In the genomic region with DNA sequence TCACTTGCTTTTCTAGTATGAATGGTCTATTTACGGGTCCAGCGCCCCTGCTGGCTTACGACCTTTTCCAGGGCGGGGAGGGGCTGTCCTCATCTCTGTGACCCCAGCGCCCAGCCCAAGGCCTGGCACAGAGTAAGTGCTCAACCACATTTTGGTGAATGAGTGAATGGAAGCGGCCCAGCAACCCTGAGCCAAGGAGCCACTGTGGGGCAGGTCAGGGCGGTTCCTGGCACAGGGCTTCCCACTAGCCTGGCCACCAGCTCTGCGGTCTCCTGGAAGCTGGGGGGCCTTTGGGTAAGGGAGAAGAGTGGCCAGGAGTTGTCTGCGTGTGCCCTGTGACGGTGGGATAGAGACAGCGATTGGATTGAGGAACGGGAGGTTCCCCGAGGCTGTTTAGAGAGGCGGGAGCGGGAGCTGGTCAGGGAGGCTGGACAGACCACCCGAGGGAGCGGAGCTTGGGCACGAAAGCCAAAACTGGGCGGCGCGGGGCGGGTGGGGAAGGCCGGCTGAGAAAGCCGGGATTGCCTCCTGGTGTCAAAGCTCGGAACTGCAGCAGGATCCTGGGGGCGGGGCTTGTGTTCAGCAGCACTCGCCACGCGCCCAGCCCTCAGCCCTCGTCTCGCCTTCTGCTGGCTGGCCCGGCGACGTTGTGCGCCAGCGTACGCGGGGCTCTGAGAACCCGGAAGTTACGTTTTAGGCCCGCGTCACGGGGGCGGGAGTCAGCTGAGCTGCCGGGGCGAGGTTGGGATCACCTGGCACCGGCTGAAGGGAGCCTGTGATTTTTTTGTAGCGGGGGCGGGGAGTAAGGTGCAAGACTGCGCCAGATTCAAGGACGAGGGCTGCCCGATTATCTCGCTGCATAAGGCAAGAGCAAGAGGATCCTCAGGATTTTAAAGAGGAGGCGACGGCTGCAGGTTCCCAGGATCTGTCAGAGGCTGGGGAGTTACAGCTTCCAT, we compare ENCODE assay signal across 1 cellular context.
A peak's percentile ranks its signal among the peaks of the same experiment; 100 is the strongest.
TF ChIP-seq lines count a peak whose summit lies in the region.

A gene with protein sequence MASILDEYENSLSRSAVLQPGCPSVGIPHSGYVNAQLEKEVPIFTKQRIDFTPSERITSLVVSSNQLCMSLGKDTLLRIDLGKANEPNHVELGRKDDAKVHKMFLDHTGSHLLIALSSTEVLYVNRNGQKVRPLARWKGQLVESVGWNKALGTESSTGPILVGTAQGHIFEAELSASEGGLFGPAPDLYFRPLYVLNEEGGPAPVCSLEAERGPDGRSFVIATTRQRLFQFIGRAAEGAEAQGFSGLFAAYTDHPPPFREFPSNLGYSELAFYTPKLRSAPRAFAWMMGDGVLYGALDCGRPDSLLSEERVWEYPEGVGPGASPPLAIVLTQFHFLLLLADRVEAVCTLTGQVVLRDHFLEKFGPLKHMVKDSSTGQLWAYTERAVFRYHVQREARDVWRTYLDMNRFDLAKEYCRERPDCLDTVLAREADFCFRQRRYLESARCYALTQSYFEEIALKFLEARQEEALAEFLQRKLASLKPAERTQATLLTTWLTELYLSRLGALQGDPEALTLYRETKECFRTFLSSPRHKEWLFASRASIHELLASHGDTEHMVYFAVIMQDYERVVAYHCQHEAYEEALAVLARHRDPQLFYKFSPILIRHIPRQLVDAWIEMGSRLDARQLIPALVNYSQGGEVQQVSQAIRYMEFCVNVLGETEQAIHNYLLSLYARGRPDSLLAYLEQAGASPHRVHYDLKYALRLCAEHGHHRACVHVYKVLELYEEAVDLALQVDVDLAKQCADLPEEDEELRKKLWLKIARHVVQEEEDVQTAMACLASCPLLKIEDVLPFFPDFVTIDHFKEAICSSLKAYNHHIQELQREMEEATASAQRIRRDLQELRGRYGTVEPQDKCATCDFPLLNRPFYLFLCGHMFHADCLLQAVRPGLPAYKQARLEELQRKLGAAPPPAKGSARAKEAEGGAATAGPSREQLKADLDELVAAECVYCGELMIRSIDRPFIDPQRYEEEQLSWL (plus strand): TSS at position 718 of the 956 bp plus-strand sequence. CDS start 319 bp downstream, outside the sequence.

TF ChIP-seq in K562, 482 proteins besides CTCF, POLR2A, EP300 and RAD21 (continued from another document and continues in another):
- TF ChIP-seq, protein P1, sequence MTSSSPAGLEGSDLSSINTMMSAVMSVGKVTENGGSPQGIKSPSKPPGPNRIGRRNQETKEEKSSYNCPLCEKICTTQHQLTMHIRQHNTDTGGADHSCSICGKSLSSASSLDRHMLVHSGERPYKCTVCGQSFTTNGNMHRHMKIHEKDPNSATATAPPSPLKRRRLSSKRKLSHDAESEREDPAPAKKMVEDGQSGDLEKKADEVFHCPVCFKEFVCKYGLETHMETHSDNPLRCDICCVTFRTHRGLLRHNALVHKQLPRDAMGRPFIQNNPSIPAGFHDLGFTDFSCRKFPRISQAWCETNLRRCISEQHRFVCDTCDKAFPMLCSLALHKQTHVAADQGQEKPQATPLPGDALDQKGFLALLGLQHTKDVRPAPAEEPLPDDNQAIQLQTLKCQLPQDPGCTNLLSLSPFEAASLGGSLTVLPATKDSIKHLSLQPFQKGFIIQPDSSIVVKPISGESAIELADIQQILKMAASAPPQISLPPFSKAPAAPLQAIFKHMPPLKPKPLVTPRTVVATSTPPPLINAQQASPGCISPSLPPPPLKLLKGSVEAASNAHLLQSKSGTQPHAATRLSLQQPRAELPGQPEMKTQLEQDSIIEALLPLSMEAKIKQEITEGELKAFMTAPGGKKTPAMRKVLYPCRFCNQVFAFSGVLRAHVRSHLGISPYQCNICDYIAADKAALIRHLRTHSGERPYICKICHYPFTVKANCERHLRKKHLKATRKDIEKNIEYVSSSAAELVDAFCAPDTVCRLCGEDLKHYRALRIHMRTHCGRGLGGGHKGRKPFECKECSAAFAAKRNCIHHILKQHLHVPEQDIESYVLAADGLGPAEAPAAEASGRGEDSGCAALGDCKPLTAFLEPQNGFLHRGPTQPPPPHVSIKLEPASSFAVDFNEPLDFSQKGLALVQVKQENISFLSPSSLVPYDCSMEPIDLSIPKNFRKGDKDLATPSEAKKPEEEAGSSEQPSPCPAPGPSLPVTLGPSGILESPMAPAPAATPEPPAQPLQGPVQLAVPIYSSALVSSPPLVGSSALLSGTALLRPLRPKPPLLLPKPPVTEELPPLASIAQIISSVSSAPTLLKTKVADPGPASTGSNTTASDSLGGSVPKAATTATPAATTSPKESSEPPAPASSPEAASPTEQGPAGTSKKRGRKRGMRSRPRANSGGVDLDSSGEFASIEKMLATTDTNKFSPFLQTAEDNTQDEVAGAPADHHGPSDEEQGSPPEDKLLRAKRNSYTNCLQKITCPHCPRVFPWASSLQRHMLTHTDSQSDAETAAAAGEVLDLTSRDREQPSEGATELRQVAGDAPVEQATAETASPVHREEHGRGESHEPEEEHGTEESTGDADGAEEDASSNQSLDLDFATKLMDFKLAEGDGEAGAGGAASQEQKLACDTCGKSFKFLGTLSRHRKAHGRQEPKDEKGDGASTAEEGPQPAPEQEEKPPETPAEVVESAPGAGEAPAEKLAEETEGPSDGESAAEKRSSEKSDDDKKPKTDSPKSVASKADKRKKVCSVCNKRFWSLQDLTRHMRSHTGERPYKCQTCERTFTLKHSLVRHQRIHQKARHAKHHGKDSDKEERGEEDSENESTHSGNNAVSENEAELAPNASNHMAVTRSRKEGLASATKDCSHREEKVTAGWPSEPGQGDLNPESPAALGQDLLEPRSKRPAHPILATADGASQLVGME (CRISPR knock-in tag; IDR thresholded peaks at IDR 0.05) = no peak
- TF ChIP-seq, protein P2, sequence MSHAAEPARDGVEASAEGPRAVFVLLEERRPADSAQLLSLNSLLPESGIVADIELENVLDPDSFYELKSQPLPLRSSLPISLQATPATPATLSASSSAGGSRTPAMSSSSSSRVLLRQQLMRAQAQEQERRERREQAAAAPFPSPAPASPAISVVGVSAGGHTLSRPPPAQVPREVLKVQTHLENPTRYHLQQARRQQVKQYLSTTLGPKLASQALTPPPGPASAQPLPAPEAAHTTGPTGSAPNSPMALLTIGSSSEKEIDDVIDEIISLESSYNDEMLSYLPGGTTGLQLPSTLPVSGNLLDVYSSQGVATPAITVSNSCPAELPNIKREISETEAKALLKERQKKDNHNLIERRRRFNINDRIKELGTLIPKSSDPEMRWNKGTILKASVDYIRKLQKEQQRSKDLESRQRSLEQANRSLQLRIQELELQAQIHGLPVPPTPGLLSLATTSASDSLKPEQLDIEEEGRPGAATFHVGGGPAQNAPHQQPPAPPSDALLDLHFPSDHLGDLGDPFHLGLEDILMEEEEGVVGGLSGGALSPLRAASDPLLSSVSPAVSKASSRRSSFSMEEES (CRISPR knock-in tag; IDR thresholded peaks at IDR 0.05) = 0 out of 2 replicates have a peak, but pooled peaks have one; percentile 2
- TF ChIP-seq, protein P3, sequence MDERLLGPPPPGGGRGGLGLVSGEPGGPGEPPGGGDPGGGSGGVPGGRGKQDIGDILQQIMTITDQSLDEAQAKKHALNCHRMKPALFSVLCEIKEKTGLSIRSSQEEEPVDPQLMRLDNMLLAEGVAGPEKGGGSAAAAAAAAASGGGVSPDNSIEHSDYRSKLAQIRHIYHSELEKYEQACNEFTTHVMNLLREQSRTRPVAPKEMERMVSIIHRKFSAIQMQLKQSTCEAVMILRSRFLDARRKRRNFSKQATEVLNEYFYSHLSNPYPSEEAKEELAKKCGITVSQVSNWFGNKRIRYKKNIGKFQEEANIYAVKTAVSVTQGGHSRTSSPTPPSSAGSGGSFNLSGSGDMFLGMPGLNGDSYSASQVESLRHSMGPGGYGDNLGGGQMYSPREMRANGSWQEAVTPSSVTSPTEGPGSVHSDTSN (CRISPR knock-in tag; IDR thresholded peaks at IDR 0.05; ENCODE audit: low read depth) = no peak
- TF ChIP-seq, protein P3 (tag; conservative IDR thresholded peaks at IDR 0.05; ENCODE audit: low read depth) = no peak
- TF ChIP-seq SMC3 (conservative IDR thresholded peaks at IDR 0.05; ENCODE audit: insufficient read depth, low read depth, low read length) = peak; percentile 84
- no peak for TF ChIP-seq ERF (CRISPR knock-in tag; IDR thresholded peaks at IDR 0.05)
- no peak for TF ChIP-seq SMARCE1 (IDR thresholded peaks at IDR 0.05)
- no peak for TF ChIP-seq ZNF551 (CRISPR knock-in tag; IDR thresholded peaks at IDR 0.05)
- peak in 1 of 2 experiments; percentile 78; a peak in 1 of 4 replicates for TF ChIP-seq SRF (CRISPR knock-in tag; IDR thresholded peaks at IDR 0.05)
- TF ChIP-seq PHB (CRISPR knock-in tag; IDR thresholded peaks at IDR 0.05) = no peak
- no peak for TF ChIP-seq MEF2D (tag; conservative IDR thresholded peaks at IDR 0.05; ENCODE audit: low read depth)
- TF ChIP-seq, protein P4, sequence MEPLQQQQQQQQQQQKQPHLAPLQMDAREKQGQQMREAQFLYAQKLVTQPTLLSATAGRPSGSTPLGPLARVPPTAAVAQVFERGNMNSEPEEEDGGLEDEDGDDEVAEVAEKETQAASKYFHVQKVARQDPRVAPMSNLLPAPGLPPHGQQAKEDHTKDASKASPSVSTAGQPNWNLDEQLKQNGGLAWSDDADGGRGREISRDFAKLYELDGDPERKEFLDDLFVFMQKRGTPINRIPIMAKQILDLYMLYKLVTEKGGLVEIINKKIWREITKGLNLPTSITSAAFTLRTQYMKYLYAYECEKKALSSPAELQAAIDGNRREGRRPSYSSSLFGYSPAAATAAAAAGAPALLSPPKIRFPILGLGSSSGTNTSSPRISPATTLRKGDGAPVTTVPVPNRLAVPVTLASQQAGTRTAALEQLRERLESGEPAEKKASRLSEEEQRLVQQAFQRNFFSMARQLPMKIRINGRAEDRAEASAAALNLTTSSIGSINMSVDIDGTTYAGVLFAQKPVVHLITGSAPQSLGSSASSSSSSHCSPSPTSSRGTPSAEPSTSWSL (CRISPR knock-in tag; IDR thresholded peaks at IDR 0.05; ENCODE audit: borderline replicate concordance) = no peak
- TF ChIP-seq TEAD1 (CRISPR knock-in tag; IDR thresholded peaks at IDR 0.05) = no peak
- TF ChIP-seq CREM (IDR thresholded peaks at IDR 0.05; ENCODE audit: low read depth) = peak; percentile 99
- peak; percentile 25; the same call in 1 of the 2 replicates for TF ChIP-seq KAT7 (CRISPR knock-in tag; IDR thresholded peaks at IDR 0.05; ENCODE audit: borderline replicate concordance)
- TF ChIP-seq MCM3 (IDR thresholded peaks at IDR 0.05) = no peak
- TF ChIP-seq, protein P5, sequence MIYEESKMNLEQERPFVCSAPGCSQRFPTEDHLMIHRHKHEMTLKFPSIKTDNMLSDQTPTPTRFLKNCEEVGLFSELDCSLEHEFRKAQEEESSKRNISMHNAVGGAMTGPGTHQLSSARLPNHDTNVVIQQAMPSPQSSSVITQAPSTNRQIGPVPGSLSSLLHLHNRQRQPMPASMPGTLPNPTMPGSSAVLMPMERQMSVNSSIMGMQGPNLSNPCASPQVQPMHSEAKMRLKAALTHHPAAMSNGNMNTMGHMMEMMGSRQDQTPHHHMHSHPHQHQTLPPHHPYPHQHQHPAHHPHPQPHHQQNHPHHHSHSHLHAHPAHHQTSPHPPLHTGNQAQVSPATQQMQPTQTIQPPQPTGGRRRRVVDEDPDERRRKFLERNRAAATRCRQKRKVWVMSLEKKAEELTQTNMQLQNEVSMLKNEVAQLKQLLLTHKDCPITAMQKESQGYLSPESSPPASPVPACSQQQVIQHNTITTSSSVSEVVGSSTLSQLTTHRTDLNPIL (CRISPR knock-in tag; IDR thresholded peaks at IDR 0.05) = no peak
- no peak for TF ChIP-seq ZC3H8 (IDR thresholded peaks at IDR 0.05)
- TF ChIP-seq LARP7 (IDR thresholded peaks at IDR 0.05) = no peak
- TF ChIP-seq ZNF408 (CRISPR knock-in tag; IDR thresholded peaks at IDR 0.05; ENCODE audit: low read depth) = no peak
- no peak for TF ChIP-seq NCOA4 (IDR thresholded peaks at IDR 0.05; ENCODE audit: partially characterized antibody)
- no peak for TF ChIP-seq TRIM24 (IDR thresholded peaks at IDR 0.05)
- TF ChIP-seq CCNT2 (IDR thresholded peaks at IDR 0.05; ENCODE audit: borderline replicate concordance, extremely low read depth, insufficient read length, low read depth, low read length) = peak; percentile 69
- TF ChIP-seq NFIC (IDR thresholded peaks at IDR 0.05) = 0 out of 2 replicates have a peak, but pooled peaks have one; percentile 3
- peak; percentile 73 for TF ChIP-seq HMGN3 (IDR thresholded peaks at IDR 0.05; ENCODE audit: borderline replicate concordance, extremely low read depth, insufficient read length, low read depth, low read length)
- TF ChIP-seq, protein P6, sequence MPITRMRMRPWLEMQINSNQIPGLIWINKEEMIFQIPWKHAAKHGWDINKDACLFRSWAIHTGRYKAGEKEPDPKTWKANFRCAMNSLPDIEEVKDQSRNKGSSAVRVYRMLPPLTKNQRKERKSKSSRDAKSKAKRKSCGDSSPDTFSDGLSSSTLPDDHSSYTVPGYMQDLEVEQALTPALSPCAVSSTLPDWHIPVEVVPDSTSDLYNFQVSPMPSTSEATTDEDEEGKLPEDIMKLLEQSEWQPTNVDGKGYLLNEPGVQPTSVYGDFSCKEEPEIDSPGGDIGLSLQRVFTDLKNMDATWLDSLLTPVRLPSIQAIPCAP (CRISPR knock-in tag; IDR thresholded peaks at IDR 0.05; ENCODE audit: borderline replicate concordance) = no peak
- TF ChIP-seq TAF1 (IDR thresholded peaks at IDR 0.05; ENCODE audit: control insufficient read depth, extremely low read depth, insufficient read depth, low read length, severe bottlenecking) = peak; percentile 62
- TF ChIP-seq BRD4 (IDR thresholded peaks at IDR 0.05) = no peak
- TF ChIP-seq CBX2 (IDR thresholded peaks at IDR 0.05; ENCODE audit: insufficient read depth, low read length, poor library complexity, severe bottlenecking) = no peak
- no peak for TF ChIP-seq PTTG1 (tag; IDR thresholded peaks at IDR 0.05; ENCODE audit: low read depth)
- TF ChIP-seq CCAR2 (IDR thresholded peaks at IDR 0.05; ENCODE audit: low read depth, low read length) = no peak
- no peak for TF ChIP-seq EZH2 (IDR thresholded peaks at IDR 0.05; ENCODE audit: borderline replicate concordance, low read depth, low read length)
- TF ChIP-seq MEIS2 (IDR thresholded peaks at IDR 0.05; ENCODE audit: partially characterized antibody) = peak; percentile 2
- TF ChIP-seq ZNF696 (CRISPR knock-in tag; conservative IDR thresholded peaks at IDR 0.05) = no peak
- peak; percentile 80 for TF ChIP-seq RBFOX2 (IDR thresholded peaks at IDR 0.05; ENCODE audit: low read depth, low read length)
- no peak for TF ChIP-seq ZNF124 (CRISPR knock-in tag; IDR thresholded peaks at IDR 0.05)
- TF ChIP-seq, protein P7, sequence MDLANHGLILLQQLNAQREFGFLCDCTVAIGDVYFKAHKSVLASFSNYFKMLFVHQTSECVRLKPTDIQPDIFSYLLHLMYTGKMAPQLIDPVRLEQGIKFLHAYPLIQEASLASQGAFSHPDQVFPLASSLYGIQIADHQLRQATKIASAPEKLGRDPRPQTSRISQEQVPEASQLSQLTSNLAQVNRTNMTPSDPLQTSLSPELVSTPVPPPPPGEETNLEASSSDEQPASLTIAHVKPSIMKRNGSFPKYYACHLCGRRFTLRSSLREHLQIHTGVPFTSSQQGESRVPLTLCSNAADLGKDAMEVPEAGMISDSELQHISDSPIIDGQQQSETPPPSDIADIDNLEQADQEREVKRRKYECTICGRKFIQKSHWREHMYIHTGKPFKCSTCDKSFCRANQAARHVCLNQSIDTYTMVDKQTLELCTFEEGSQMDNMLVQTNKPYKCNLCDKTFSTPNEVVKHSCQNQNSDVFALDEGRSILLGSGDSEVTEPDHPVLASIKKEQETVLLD (IDR thresholded peaks at IDR 0.05) = peak; percentile 80
